8 cellular contexts compared by ENCODE assay signal in genomic region chr4:167234388-167234881, GRCh38. TPM values are rescaled to one million over a fixed set of nuclear protein-coding genes. Genes with fewer than 3 reads are reported as not detected.
DNase-seq lines count a peak whose midpoint lies in the region; ATAC-seq and TF ChIP-seq lines count a peak whose summit lies in the region.

Gene SPOCK3 (minus strand): TSS chr4:167234494.

- DNase-seq in NCI-H2029 (lab: John Stamatoyannopoulos, UW), result peak; percentile 23
- no peak for DNase-seq in NCI-H2029 treated with DMSO at 0.1 percent for 48 hours (lab: John Stamatoyannopoulos, UW)
- peak; percentile 1 for DNase-seq in fibroblast of gingiva (ENCODE audit: low read depth)
- DNase-seq in mucosa of gallbladder (ENCODE audit: low spot score), result peak; percentile 35
- DNase-seq in activated CD4-positive, CD25-positive, alpha-beta regulatory T cell (lab: John Stamatoyannopoulos, UW), result no peak

- no peak within 1 kb of the TSS for H3K27ac ChIP-seq in urinary bladder (ENCODE audit: low read depth)

- H3K4me3 ChIP-seq in urinary bladder (ENCODE audit: low read depth, low read length), result peak within 1 kb of the TSS; percentile 31

- ATAC-seq in HG03175 (IDR thresholded peaks at IDR 0.05; ENCODE audit: unreplicated experiment) (peak; percentile 33), SK-N-SH treated with all-trans-retinoic acid at 6 μM for 48 hours (peak; percentile 98)

- under 1% methylated on average over 29 of the region's 29 CpGs for WGBS in urinary bladder

- H3K36me3 ChIP-seq in urinary bladder (ENCODE audit: insufficient read depth), result no peaks in the 10 kb centered on the region

- H3K4me1 ChIP-seq in urinary bladder (ENCODE audit: insufficient read depth), result no peaks in the 10 kb centered on the region

TF ChIP-seq in SK-N-SH treated with all-trans-retinoic acid at 6 μM for 48 hours, 23 proteins besides CTCF, POLR2A, EP300 and RAD21:
- TF ChIP-seq POU6F1 (CRISPR knock-in tag; IDR thresholded peaks at IDR 0.05; ENCODE audit: borderline replicate concordance, low read depth) (no peak), TCF4 (CRISPR knock-in tag; IDR thresholded peaks at IDR 0.05; ENCODE audit: borderline replicate concordance) (no peak), BACH2 (CRISPR knock-in tag; IDR thresholded peaks at IDR 0.05; ENCODE audit: borderline replicate concordance) (no peak), ZNF8 (CRISPR knock-in tag; IDR thresholded peaks at IDR 0.05) (no peak), CSDC2 (CRISPR knock-in tag; IDR thresholded peaks at IDR 0.05) (no peak), ESRRG (CRISPR knock-in tag; IDR thresholded peaks at IDR 0.05) (no peak), PATZ1 (CRISPR knock-in tag; IDR thresholded peaks at IDR 0.05; ENCODE audit: borderline replicate concordance) (no peak), TOX (CRISPR knock-in tag; IDR thresholded peaks at IDR 0.05; ENCODE audit: borderline replicate concordance) (no peak), CSRNP3 (CRISPR knock-in tag; IDR thresholded peaks at IDR 0.05) (no peak), GLIS3 (CRISPR knock-in tag; IDR thresholded peaks at IDR 0.05) (no peak), RARB (CRISPR knock-in tag; IDR thresholded peaks at IDR 0.05) (no peak), SNAI2 (CRISPR knock-in tag; IDR thresholded peaks at IDR 0.05) (no peak), ZC3H10 (CRISPR knock-in tag; IDR thresholded peaks at IDR 0.05) (no peak), ZFP30 (CRISPR knock-in tag; IDR thresholded peaks at IDR 0.05) (no peak), PPARA (CRISPR knock-in tag; IDR thresholded peaks at IDR 0.05; ENCODE audit: borderline replicate concordance) (no peak)

RNA-seq across cellular contexts. Expression of gene SPOCK3, which starts in this region (rescaled TPM):
- total RNA-seq in mucosa of gallbladder (2.3 TPM), urinary bladder (12.1 TPM)
- 2.9 TPM for polyA plus RNA-seq in urinary bladder

Comparison
In these comparisons a context has a peak if more than half of its experiments do, and no peak if none do; other contexts are left out.
1. DNase-seq: peak in NCI-H2029 (single experiment), fibroblast of gingiva (single experiment) and mucosa of gallbladder (single experiment); none in NCI-H2029 treated with DMSO at 0.1 percent for 48 hours (single experiment) and activated CD4-positive, CD25-positive, alpha-beta regulatory T cell (0 of 4).